Comparison of ENCODE assay signal across 28 cellular contexts in the genomic region with DNA sequence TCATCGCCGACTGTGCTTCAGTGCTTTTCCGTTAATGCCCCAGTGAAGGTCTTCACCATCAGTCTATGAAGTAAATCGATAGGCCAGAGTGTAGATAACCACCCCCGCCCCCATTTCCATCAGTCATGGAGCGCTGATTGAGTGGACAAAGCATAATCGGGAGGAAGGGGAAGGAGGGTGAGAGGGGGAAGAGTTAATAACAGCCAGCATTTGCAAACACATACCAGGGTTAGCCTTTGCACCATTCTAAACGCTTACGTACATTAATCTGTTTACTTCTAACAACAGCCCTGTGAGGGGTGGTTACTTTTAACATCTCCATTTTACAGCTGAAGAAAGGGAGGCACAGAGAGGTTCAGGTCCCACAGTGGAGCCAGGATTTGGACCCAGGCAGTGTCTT. TPM values are rescaled to one million over a fixed set of nuclear protein-coding genes. Genes with fewer than 3 reads are reported as not detected.
DNase-seq lines count a peak whose midpoint lies in the region; ATAC-seq, FAIRE-seq and TF ChIP-seq lines count a peak whose summit lies in the region.
"Had no signal": no experiment of that assay in that cellular context is flagged by ENCODE, and none has a peak within 500 bp of the region (broad histone marks: within the 10 kb centered on the region; RNA-seq: fewer than 3 reads in every experiment).

No MANE protein-coding gene starts in this region.

- no peaks in the 10 kb centered on the region for H3F3A ChIP-seq in GM23338 (replicated peaks; ENCODE audit: low read depth)

- peaks cover 8% of the 10 kb centered on the region for H3K27me3 Mint-ChIP-seq in GM23338 (ENCODE audit: insufficient read depth, low read depth, poor library complexity)
- no peaks in the 10 kb centered on the region for H3K27me3 Mint-ChIP-seq in activated naive CD8-positive, alpha-beta T cell treated with anti-CD3 and anti-CD28 coated beads, Interleukin-2, amount 50 U/mL, for 24 hours

- H2AFZ ChIP-seq in HepG2 (ENCODE audit: low read length) (no peak overlapping the region), GM23338 (no peak overlapping the region)

- H3K9me3 ChIP-seq in HepG2 (ENCODE audit: low read length) = no peaks in the 10 kb centered on the region
- H3K9me3 ChIP-seq in right lobe of liver = no peaks in the 10 kb centered on the region
- H3K9me3 ChIP-seq in adrenal gland (replicated peaks in 1 of 3) = no peaks in the 10 kb centered on the region
- H3K9me3 ChIP-seq: ovary, right atrium auricular region, testis, uterus had no signal

- H3K4me1 Mint-ChIP-seq in GM23338 = peaks cover 70% of the 10 kb centered on the region
- peaks cover 3% of the 10 kb centered on the region for H3K4me1 Mint-ChIP-seq in activated naive CD8-positive, alpha-beta T cell treated with anti-CD3 and anti-CD28 coated beads, Interleukin-2, amount 50 U/mL, for 24 hours
- H3K4me1 Mint-ChIP-seq in stimulated activated effector memory CD8-positive, alpha-beta T cell treated with anti-CD3 and anti-CD28 coated beads, Interleukin-12 subunit alpha, Interleukin-12 subunit beta, amount 100 ng/mL, for 72 hours = peaks cover 24% of the 10 kb centered on the region

- no peaks in the 10 kb centered on the region; the same call in 2 of the 3 replicates for H3K9me3 Mint-ChIP-seq in GM23338
- H3K9me3 Mint-ChIP-seq in activated naive CD8-positive, alpha-beta T cell treated with anti-CD3 and anti-CD28 coated beads, Interleukin-2, amount 50 U/mL, for 24 hours = no peaks in the 10 kb centered on the region
- H3K9me3 Mint-ChIP-seq in stimulated activated effector memory CD8-positive, alpha-beta T cell treated with anti-CD3 and anti-CD28 coated beads, Interleukin-12 subunit alpha, Interleukin-12 subunit beta, amount 100 ng/mL, for 72 hours = no peaks in the 10 kb centered on the region
- H3K9me3 Mint-ChIP-seq: mesothelial cell of epicardium, nephron had no signal

- BruUV-seq in HepG2 (replicated peaks; lab: Mats Ljungman, UMichigan) = no TSS peak

- no peak for FAIRE-seq in HepG2 (lab: Jason Lieb, UNC)
- FAIRE-seq: TTC549 had no signal

- no peak for TF ChIP-seq EP300 in HepG2 (IDR thresholded peaks at IDR 0.05; ENCODE audit: low read depth in 2 of 2, low read length in 2 of 2)
- no peak for TF ChIP-seq EP300 in HepG2 (CRISPR knock-in tag; IDR thresholded peaks at IDR 0.05; ENCODE audit: borderline replicate concordance)

- in situ Hi-C loops in HepG2 (cut with HindIII; ENCODE audit: extremely low pct_ligation_motif_present, low pct_unique_long_range_greater_than_20kb) = no loop called here

- H3K4me1 ChIP-seq in HepG2 (ENCODE audit: insufficient read depth, low read length) (peaks cover 33% of the 10 kb centered on the region), right lobe of liver (peaks cover 0 to 21% (median 9%) of the 10 kb centered on the region in 4 donors), GM23338 (ENCODE audit: insufficient read depth) (peaks cover 23% of the 10 kb centered on the region), adrenal gland (replicated peaks in 1 of 2) (no peaks in the 10 kb centered on the region)
- H3K4me1 ChIP-seq: right atrium auricular region, testis had no signal

- H3K4me3 Mint-ChIP-seq in GM23338 = no peak overlapping the region
- H3K4me3 Mint-ChIP-seq in activated naive CD8-positive, alpha-beta T cell treated with anti-CD3 and anti-CD28 coated beads, Interleukin-2, amount 50 U/mL, for 24 hours = no peak overlapping the region
- H3K4me3 Mint-ChIP-seq in stimulated activated effector memory CD8-positive, alpha-beta T cell treated with anti-CD3 and anti-CD28 coated beads, Interleukin-12 subunit alpha, Interleukin-12 subunit beta, amount 100 ng/mL, for 72 hours = no peak overlapping the region
- H3K4me3 Mint-ChIP-seq: mesothelial cell of epicardium, nephron had no signal

- no peak for TF ChIP-seq CTCF in HepG2 (CRISPR knock-in tag; IDR thresholded peaks at IDR 0.05)
- no peak for TF ChIP-seq CTCF in right lobe of liver (IDR thresholded peaks at IDR 0.05)
- no peak for TF ChIP-seq CTCF in GM23338 (conservative IDR thresholded peaks at IDR 0.05; ENCODE audit: low read depth in 2 of 2)
- no peak for TF ChIP-seq CTCF in adrenal gland (IDR thresholded peaks at IDR 0.05)

- WGBS in HepG2 (ENCODE audit: low lambda C conversion rate) = 63% methylated on average over 9 of the region's 9 CpGs
- 39% methylated on average over 5 of the region's 9 CpGs for WGBS in right lobe of liver (ENCODE audit: insufficient coverage, low coverage, low lambda C conversion rate, missing lambda C conversion rate)
- 76 to 84% (median 81%) methylated on average over 9 of the region's 9 CpGs for WGBS in adrenal gland, 4 donors

- no peaks in the 10 kb centered on the region for H4K20me1 ChIP-seq in HepG2 (ENCODE audit: insufficient read depth, low read length)
- H4K20me1 ChIP-seq in GM23338 (replicated peaks; ENCODE audit: insufficient read depth) = no peaks in the 10 kb centered on the region; the same call in 1 of the 2 replicates

- POLR2A ChIA-PET in HepG2 (lab: Yijun Ruan, JAX) = no interaction called here

- peaks cover 80% of the 10 kb centered on the region for H3K36me3 Mint-ChIP-seq in GM23338 (ENCODE audit: low read depth)
- peaks cover 84% of the 10 kb centered on the region for H3K36me3 Mint-ChIP-seq in activated naive CD8-positive, alpha-beta T cell treated with anti-CD3 and anti-CD28 coated beads, Interleukin-2, amount 50 U/mL, for 24 hours (ENCODE audit: low read depth)
- peaks cover 100% of the 10 kb centered on the region for H3K36me3 Mint-ChIP-seq in stimulated activated effector memory CD8-positive, alpha-beta T cell treated with anti-CD3 and anti-CD28 coated beads, Interleukin-12 subunit alpha, Interleukin-12 subunit beta, amount 100 ng/mL, for 72 hours

- no peaks in the 10 kb centered on the region for H3K9me2 ChIP-seq in GM23338 (ENCODE audit: insufficient read depth)

- H3K79me2 ChIP-seq in HepG2 (ENCODE audit: insufficient read depth, low read length) (no peaks in the 10 kb centered on the region), GM23338 (replicated peaks; ENCODE audit: insufficient read depth) (no peaks in the 10 kb centered on the region)

- H3K4me2 ChIP-seq in HepG2 (ENCODE audit: low read depth, low read length) (no peak overlapping the region), GM23338 (no peak overlapping the region; the same call in 1 of the 2 replicates)

- ATAC-seq in HepG2 = peak; percentile 66
- no peak for ATAC-seq in right lobe of liver
- no peak for ATAC-seq in GM23338
- no peak for ATAC-seq in activated naive CD8-positive, alpha-beta T cell treated with anti-CD3 and anti-CD28 coated beads, Interleukin-2, amount 50 U/mL, for 24 hours
- no peak for ATAC-seq in stimulated activated effector memory CD8-positive, alpha-beta T cell treated with anti-CD3 and anti-CD28 coated beads, Interleukin-12 subunit alpha, Interleukin-12 subunit beta, amount 100 ng/mL, for 72 hours
- ATAC-seq: left ventricle myocardium superior had no signal

- intact Hi-C loops in HepG2 (cut with micrococcal nuclease; ENCODE audit: unreplicated experiment) (no loop called here), right lobe of liver (cut with DNase I) (no loop called here), adrenal gland (cut with DNase I) (no loop called here)

- H3K4me3 ChIP-seq in HepG2 (replicated peaks in 1 of 3; ENCODE audit: insufficient read depth in 1 of 3, low read depth in 2 of 3, low read length in 3 of 3) (no peak overlapping the region), right lobe of liver (no peak overlapping the region), GM23338 (no peak overlapping the region), adrenal gland (no peak overlapping the region)
- H3K4me3 ChIP-seq: ovary, right atrium auricular region, SK-N-MC, testis, uterus had no signal

- H3K27me3 ChIP-seq in HepG2 (ENCODE audit: control insufficient read depth in 1 of 2, insufficient read depth in 2 of 2, low read length in 2 of 2) = no peaks in the 10 kb centered on the region
- no peaks in the 10 kb centered on the region for H3K27me3 ChIP-seq in right lobe of liver
- no peaks in the 10 kb centered on the region for H3K27me3 ChIP-seq in GM23338 (ENCODE audit: insufficient read depth)
- H3K27me3 ChIP-seq in adrenal gland = no peaks in the 10 kb centered on the region
- H3K27me3 ChIP-seq: brain microvascular endothelial cell, ovary, right atrium auricular region, testis, uterus had no signal

- no peak overlapping the region for H3K27ac ChIP-seq in HepG2 (ENCODE audit: extremely low read length, insufficient read depth, low read length)
- no peak overlapping the region for H3K27ac ChIP-seq in right lobe of liver
- H3K27ac ChIP-seq in GM23338 (ENCODE audit: low read depth) = no peak overlapping the region
- no peak overlapping the region for H3K27ac ChIP-seq in adrenal gland
- H3K27ac ChIP-seq: brain microvascular endothelial cell, HL-60, ovary, right atrium auricular region, SK-N-MC, testis, uterus had no signal

- peak overlapping the region; percentile 55; the same call in 1 of the 2 replicates for H3K27ac Mint-ChIP-seq in GM23338
- H3K27ac Mint-ChIP-seq in activated naive CD8-positive, alpha-beta T cell treated with anti-CD3 and anti-CD28 coated beads, Interleukin-2, amount 50 U/mL, for 24 hours = peak overlapping the region; percentile 73
- H3K27ac Mint-ChIP-seq in stimulated activated effector memory CD8-positive, alpha-beta T cell treated with anti-CD3 and anti-CD28 coated beads, Interleukin-12 subunit alpha, Interleukin-12 subunit beta, amount 100 ng/mL, for 72 hours = peak overlapping the region; percentile 90
- H3K27ac Mint-ChIP-seq: mesothelial cell of epicardium had no signal

- no peak overlapping the region for H3K9ac ChIP-seq in HepG2 (ENCODE audit: insufficient read depth, low read depth, low read length)

- no peak for TF ChIP-seq POLR2A in HepG2 (IDR thresholded peaks at IDR 0.05; ENCODE audit: insufficient read depth in 1 of 2, low read depth in 2 of 2, low read length in 2 of 2)
- TF ChIP-seq POLR2A in right lobe of liver (IDR thresholded peaks at IDR 0.05) = no peak
- no peak for TF ChIP-seq POLR2A in adrenal gland (IDR thresholded peaks at IDR 0.05)

- H3K36me3 ChIP-seq in HepG2 (replicated peaks in 1 of 2; ENCODE audit: control insufficient read depth in 1 of 2, insufficient read depth in 2 of 2, low read length in 2 of 2) (peaks cover 34 to 78% of the 10 kb centered on the region in 2 experiments), right lobe of liver (peaks cover 12 to 90% (median 45%) of the 10 kb centered on the region in 4 donors), GM23338 (ENCODE audit: insufficient read depth) (peaks cover 20% of the 10 kb centered on the region), adrenal gland (replicated peaks in 1 of 2) (peaks cover 0 to 81% of the 10 kb centered on the region in 2 donors)
- H3K36me3 ChIP-seq: ovary, uterus had no signal

- DNase-seq in HepG2 (ENCODE audit: low spot score) (no peak), right lobe of liver (no peak), GM23338 (ENCODE audit: low spot score) (no peak), adrenal gland (no peak), GF-D8 (lab: John Stamatoyannopoulos, UW) (no peak)
- no peak for DNase-seq in activated naive CD8-positive, alpha-beta T cell treated with anti-CD3 and anti-CD28 coated beads, Interleukin-2, amount 50 U/mL, for 24 hours
- no peak for DNase-seq in stimulated activated effector memory CD8-positive, alpha-beta T cell treated with anti-CD3 and anti-CD28 coated beads, Interleukin-12 subunit alpha, Interleukin-12 subunit beta, amount 100 ng/mL, for 72 hours (ENCODE audit: low spot score in 2 of 2)
- no peak for DNase-seq in stimulated activated CD4-positive, alpha-beta T cell treated with anti-CD3 and anti-CD28 coated beads, Interleukin-2, amount 100 ng/mL, for 48 hours
- DNase-seq: activated CD4-positive, alpha-beta T cell treated with anti-CD3 and anti-CD28 coated beads for 1 hour; activated CD8-positive, alpha-beta memory T cell treated with anti-CD3 and anti-CD28 coated beads, Interleukin-2, amount 50 U/mL, for 4 hours; brain microvascular endothelial cell; DMS153; effector CD8-positive, alpha-beta T cell; islet precursor cell; left ventricle myocardium superior; NCI-H1048; NCI-H1694 treated with DMSO at 0.1 percent for 48 hours; NCI-H2171; NCI-H510A; ovary; testis; uterus had no signal

- TF ChIP-seq RAD21 in HepG2 (CRISPR knock-in tag; IDR thresholded peaks at IDR 0.05) = no peak

- CTCF ChIA-PET in HepG2 (lab: Yijun Ruan, JAX; ENCODE audit: low intra/inter-chr PET ratio, low total read pairs) = no interaction called here

RNA-seq across cellular contexts. Expression of gene EDEM1, which starts 26.8 kb away (rescaled TPM):
- total RNA-seq in HepG2 (2016; rRNA removed; fragmentation: Illumina TruSeq; extraction: Trizol) (13.8 and 14.3 TPM in 2 replicates), right lobe of liver (10 to 100 TPM; 40.6 to 92.7 (median 83.2) TPM), adrenal gland (10 to 100 TPM; 23.0 to 63.6 (median 37.4) TPM)
- 8.5 and 9.0 TPM in 2 replicates for total RNA-seq in HepG2 (2016; cell fraction: cytosol; rRNA removed; fragmentation: Illumina TruSeq; extraction: Trizol; ENCODE audit: low read depth)
- total RNA-seq in HepG2 (2016; cell fraction: insoluble cytoplasmic fraction; rRNA removed; fragmentation: Illumina TruSeq; extraction: Trizol) = 13.5 and 14.4 TPM in 2 replicates
- 15.4 and 16.6 TPM in 2 replicates for total RNA-seq in HepG2 (2016; cell fraction: membrane; rRNA removed; fragmentation: Illumina TruSeq; extraction: Trizol)
- total RNA-seq in HepG2 (2016; cell fraction: nucleus; rRNA removed; fragmentation: Illumina TruSeq; extraction: Trizol) = 22.3 and 25.8 TPM in 2 replicates
- polyA plus RNA-seq in HepG2 (2011; rRNA removed) (25.8 and 28.0 TPM in 2 replicates), GM23338 (2016; fragmentation: Nextera tagmentation; extraction: Ambion mirVana) (2.2 and 2.3 TPM in 2 replicates), adrenal gland (10 to 100 TPM in 1 of 3 donors, 1 to 10 TPM in 2; 3.1 to 24.9 (median 3.6) TPM)
- 10.4 and 18.5 TPM in 2 replicates for polyA plus RNA-seq in HepG2 (2011; cell fraction: cytosol; rRNA removed)
- polyA plus RNA-seq in HepG2 (2011; cell fraction: nucleus; rRNA removed) = 23.8 and 36.5 TPM in 2 replicates
- 16.8 and 17.3 TPM in 2 replicates for polyA plus RNA-seq in HepG2 (2012)
- 3.5 and 4.9 TPM in 2 replicates for polyA plus RNA-seq in HepG2 (2016; cell fraction: cytosol; fragmentation: Illumina TruSeq; extraction: Trizol; ENCODE audit: low read depth)
- 11.7 and 12.6 TPM in 2 replicates for polyA plus RNA-seq in HepG2 (2016; cell fraction: insoluble cytoplasmic fraction; fragmentation: Illumina TruSeq; extraction: Trizol; ENCODE audit: low read depth)
- polyA plus RNA-seq in HepG2 (2016; cell fraction: membrane; fragmentation: Illumina TruSeq; extraction: Trizol; ENCODE audit: low read depth) = 7.5 and 8.7 TPM in 2 replicates
- 40.1 and 42.7 TPM in 2 replicates for polyA plus RNA-seq in HepG2 (2016; cell fraction: nucleus; fragmentation: Illumina TruSeq; extraction: Trizol; ENCODE audit: insufficient read depth, low read depth)
- 27.3 TPM in 2 replicates for polyA minus RNA-seq in HepG2 (2011; rRNA and poly(A)+ RNA removed; ENCODE audit: low replicate concordance)
- polyA minus RNA-seq in HepG2 (2011; cell fraction: cytosol; rRNA and poly(A)+ RNA removed) = 22.4 and 27.4 TPM in 2 replicates
- 61.4 and 62.2 TPM in 2 replicates for polyA minus RNA-seq in HepG2 (2011; cell fraction: nucleus; rRNA and poly(A)+ RNA removed)
- total RNA-seq in GM23338 (2014; rRNA removed; shearing (Covaris generic)) = 10.4 and 36.7 TPM in 2 replicates
